8 cellular contexts compared by ENCODE assay signal in genomic region chr17:30832438-30832790, GRCh38. TPM values are rescaled to one million over a fixed set of nuclear protein-coding genes. Genes with fewer than 3 reads are reported as not detected.
DNase-seq lines count a peak whose midpoint lies in the region; ATAC-seq, FAIRE-seq and TF ChIP-seq lines count a peak whose summit lies in the region.

No MANE protein-coding gene starts in this region.

- H3K9ac ChIP-seq in mesenchymal stem cell (ENCODE audit: low read length): peak overlapping the region; percentile 92

- no peak overlapping the region for H3K23ac ChIP-seq in mesenchymal stem cell (ENCODE audit: low read length in 2 of 2)

- TF ChIP-seq CTCF in right atrium auricular region (IDR thresholded peaks at IDR 0.05): no peak

- H3K4ac ChIP-seq in mesenchymal stem cell (ENCODE audit: low read depth in 1 of 2, low read length in 2 of 2): peak overlapping the region in 1 of 2 experiments; percentile 11

- no peaks in the 10 kb centered on the region for H3K36me3 ChIP-seq in right atrium auricular region
- peaks cover 0 to under 1% of the 10 kb centered on the region in 2 experiments for H3K36me3 ChIP-seq in mesenchymal stem cell (ENCODE audit: control insufficient read depth in 1 of 2, insufficient read depth in 2 of 2, low read depth in 1 of 2, low read length in 2 of 2)

- H2BK15ac ChIP-seq in mesenchymal stem cell (ENCODE audit: low read depth, poor library complexity, severe bottlenecking): no peak overlapping the region

- WGBS in mesenchymal stem cell: 2% methylated on average over 11 of the region's 11 CpGs

- H2BK120ac ChIP-seq in mesenchymal stem cell (ENCODE audit: low read depth, low read length): no peak overlapping the region

- H3K4me3 ChIP-seq in right atrium auricular region (peak overlapping the region; percentile 57 to 76), mesenchymal stem cell (ENCODE audit: insufficient read depth in 1 of 2, low read depth in 1 of 2, low read length in 2 of 2) (peak overlapping the region; percentile 88 to 99)

- no peak overlapping the region for H4K91ac ChIP-seq in mesenchymal stem cell (ENCODE audit: low read length)

- ATAC-seq in GM19351 (IDR thresholded peaks at IDR 0.05; ENCODE audit: unreplicated experiment) (no peak), HG02642 (IDR thresholded peaks at IDR 0.05; ENCODE audit: poor library complexity, unreplicated experiment) (no peak)

- H3K18ac ChIP-seq in mesenchymal stem cell (ENCODE audit: low read depth in 1 of 2, low read length in 2 of 2): no peak overlapping the region

- DNase-seq in right atrium auricular region (ENCODE audit: low spot score): no peak
- DNase-seq in cardiac septum (ENCODE audit: low spot score): no peak
- peak; percentile 1 for DNase-seq in astrocyte of the hippocampus (ENCODE audit: low read depth, low spot score)
- peak; percentile 7 for DNase-seq in mesenchymal stem cell
- DNase-seq in dedifferentiated amniotic fluid mesenchymal stem cell (ENCODE audit: extremely low spot score): no peak
- DNase-seq in frontal cortex (ENCODE audit: low spot score in 2 of 2): no peak

- H3K14ac ChIP-seq in mesenchymal stem cell (ENCODE audit: low read length in 2 of 2): no peak overlapping the region

- H4K8ac ChIP-seq in mesenchymal stem cell (ENCODE audit: low read length): no peak overlapping the region

- intact Hi-C loops in cardiac septum (cut with DNase I): no loop called here

- no peak overlapping the region for H2BK12ac ChIP-seq in mesenchymal stem cell (ENCODE audit: low read length in 2 of 2)

- FAIRE-seq in frontal cortex (lab: Jason Lieb, UNC): no peak

- peak overlapping the region; percentile 100 for H2AFZ ChIP-seq in mesenchymal stem cell (ENCODE audit: low read depth, low read length)

- H3K9me3 ChIP-seq in right atrium auricular region (no peaks in the 10 kb centered on the region), mesenchymal stem cell (ENCODE audit: control insufficient read depth, low read length) (no peaks in the 10 kb centered on the region)

- H3K4me1 ChIP-seq in right atrium auricular region (peaks cover 0 to 15% of the 10 kb centered on the region in 2 donors), mesenchymal stem cell (ENCODE audit: control insufficient read depth, insufficient read depth, low read depth, low read length) (peaks cover 4% of the 10 kb centered on the region)

- H3K79me1 ChIP-seq in mesenchymal stem cell (replicated peaks; ENCODE audit: low read length, poor library complexity, severe bottlenecking): peaks cover 12% of the 10 kb centered on the region

- peak overlapping the region; percentile 84 for H3K4me2 ChIP-seq in mesenchymal stem cell (ENCODE audit: low read length, poor library complexity, severe bottlenecking)

- peak overlapping the region in 1 of 2 donors; percentile 51 for H3K27ac ChIP-seq in right atrium auricular region
- H3K27ac ChIP-seq in mesenchymal stem cell (ENCODE audit: low read length, poor library complexity, severe bottlenecking): no peak overlapping the region

- H3K27me3 ChIP-seq in right atrium auricular region (no peaks in the 10 kb centered on the region), mesenchymal stem cell (ENCODE audit: control insufficient read depth in 1 of 2, insufficient read depth in 1 of 2, low read length in 2 of 2) (no peaks in the 10 kb centered on the region)

- H2AK5ac ChIP-seq in mesenchymal stem cell (ENCODE audit: low read length, severe bottlenecking): no peak overlapping the region

- no peak overlapping the region for H2BK5ac ChIP-seq in mesenchymal stem cell (ENCODE audit: low read depth, low read length, poor library complexity, severe bottlenecking)

RNA-seq across cellular contexts. Expression of gene ATAD5, which starts 0.6 kb away (rescaled TPM):
- total RNA-seq in right atrium auricular region (under 1 TPM; 0.35 to 0.70 TPM), cardiac septum (0.48 TPM), frontal cortex (8.6 TPM)
- polyA plus RNA-seq in mesenchymal stem cell (2013, experiment 1 of 2): 1.0 TPM
- polyA plus RNA-seq in mesenchymal stem cell (2013, experiment 2 of 2): 0.92 TPM

RNA-seq across cellular contexts. Expression of gene CRLF3, which starts 7.9 kb away (rescaled TPM):
- total RNA-seq in right atrium auricular region (1 to 10 TPM; 3.4 to 5.3 TPM), cardiac septum (5.1 TPM), frontal cortex (15.1 TPM)
- polyA plus RNA-seq in mesenchymal stem cell (2013, experiment 1 of 2): 4.3 TPM
- polyA plus RNA-seq in mesenchymal stem cell (2013, experiment 2 of 2): 4.4 TPM

Comparison
In these comparisons a context has a peak if more than half of its experiments do, and no peak if none do; other contexts are left out.
1. DNase-seq: peak in astrocyte of the hippocampus (single experiment) and mesenchymal stem cell (single experiment); none in right atrium auricular region (single experiment), cardiac septum (single experiment), dedifferentiated amniotic fluid mesenchymal stem cell (single experiment) and frontal cortex (0 of 2).